ENCODE assay signal across 12 cellular contexts in genomic region chr14:76950043-76951020, GRCh38.
A peak's percentile ranks its signal among the peaks of the same experiment; 100 is the strongest.
DNase-seq lines count a peak whose midpoint lies in the region; ATAC-seq, FAIRE-seq and TF ChIP-seq lines count a peak whose summit lies in the region.
"Had no signal": no experiment of that assay in that cellular context is flagged by ENCODE, and none has a peak within 500 bp of the region (broad histone marks: within the 10 kb centered on the region; RNA-seq: fewer than 3 reads in every experiment).

No MANE protein-coding gene starts in this region.

- H3K9me3 ChIP-seq in left ventricle myocardium inferior (replicated peaks) (no peaks in the 10 kb centered on the region), body of pancreas (no peaks in the 10 kb centered on the region)

- no peaks in the 10 kb centered on the region for H3K36me3 ChIP-seq in left ventricle myocardium inferior
- H3K36me3 ChIP-seq in body of pancreas (replicated peaks in 1 of 2; ENCODE audit: insufficient read depth in 1 of 2, low read depth in 2 of 2), result no peaks in the 10 kb centered on the region

- TF ChIP-seq CTCF in left ventricle myocardium inferior (IDR thresholded peaks at IDR 0.05; ENCODE audit: borderline replicate concordance) (no peak), body of pancreas (IDR thresholded peaks at IDR 0.05) (no peak)

- WGBS in body of pancreas, 2 donors, result 53 to 54% methylated on average over 10 to 14 of the region's 14 CpGs

- DNase-seq in left ventricle myocardium inferior (no peak), left ventricle myocardium superior (no peak), body of pancreas (peak in 3 of 4 donors; percentile 52 to 58 (median 53)), mucosa of gallbladder (ENCODE audit: low spot score) (peak; percentile 44), urothelium cell line (ENCODE audit: low spot score) (peak; percentile 69), Kasumi-1 (lab: John Stamatoyannopoulos, UW) (no peak)
- no peak for DNase-seq in NK-92 treated with Interleukin-12 subunit alpha and Interleukin-12 subunit beta, amount 100 ng/mL, for 24 hours (lab: John Stamatoyannopoulos, UW)
- DNase-seq: activated CD4-positive, alpha-beta memory T cell treated with anti-CD3 and anti-CD28 coated beads, Interleukin-2, amount 10 ng/mL, durations not matched to agents 7 days and 5 days; CD4-positive, alpha-beta memory T cell; islet precursor cell had no signal

- ATAC-seq in left ventricle myocardium superior, result no peak
- ATAC-seq in body of pancreas, result no peak
- ATAC-seq in GM18498 (IDR thresholded peaks at IDR 0.05; ENCODE audit: unreplicated experiment), result no peak

- peak overlapping the region; percentile 68 for H3K27ac ChIP-seq in left ventricle myocardium inferior (replicated peaks)
- peak overlapping the region in 3 of 4 donors; percentile 57 to 84 (median 70) for H3K27ac ChIP-seq in body of pancreas
- H3K27ac ChIP-seq: KMS-11 had no signal

- TF ChIP-seq POLR2A in body of pancreas (IDR thresholded peaks at IDR 0.05), result no peak

- no peak for FAIRE-seq in urothelium cell line (lab: Jason Lieb, UNC)

- intact Hi-C loops in left ventricle myocardium inferior (cut with micrococcal nuclease) (loop anchor here (5.0 kb wide), 1 partner anchor 33 kb away; no protein-coding TSS in a partner anchor), left ventricle myocardium superior (cut with micrococcal nuclease) (loop anchor here (10.0 kb wide), 1 partner anchor 74 kb away; the partner anchor contains the start of gene IRF2BPL), body of pancreas (cut with DNase I) (no loop called here)

- H3K4me1 ChIP-seq in left ventricle myocardium inferior (peaks cover 80% of the 10 kb centered on the region), body of pancreas (peaks cover 59% of the 10 kb centered on the region)

- no peak overlapping the region for H3K4me3 ChIP-seq in left ventricle myocardium inferior
- H3K4me3 ChIP-seq in body of pancreas, result no peak overlapping the region

- H3K27me3 ChIP-seq in left ventricle myocardium inferior (ENCODE audit: low read depth) (no peaks in the 10 kb centered on the region), body of pancreas (no peaks in the 10 kb centered on the region)

Comparison
In these comparisons a context has a peak if more than half of its experiments do, and no peak if none do; other contexts are left out.
1. DNase-seq: peak in body of pancreas (3 of 4), mucosa of gallbladder (single experiment) and urothelium cell line (single experiment); none in left ventricle myocardium inferior (single experiment), left ventricle myocardium superior (single experiment), Kasumi-1 (0 of 2) and NK-92 treated with Interleukin-12 subunit alpha and Interleukin-12 subunit beta, amount 100 ng/mL, for 24 hours (single experiment).